ENCODE assay signal across 19 cellular contexts in the genomic region with DNA sequence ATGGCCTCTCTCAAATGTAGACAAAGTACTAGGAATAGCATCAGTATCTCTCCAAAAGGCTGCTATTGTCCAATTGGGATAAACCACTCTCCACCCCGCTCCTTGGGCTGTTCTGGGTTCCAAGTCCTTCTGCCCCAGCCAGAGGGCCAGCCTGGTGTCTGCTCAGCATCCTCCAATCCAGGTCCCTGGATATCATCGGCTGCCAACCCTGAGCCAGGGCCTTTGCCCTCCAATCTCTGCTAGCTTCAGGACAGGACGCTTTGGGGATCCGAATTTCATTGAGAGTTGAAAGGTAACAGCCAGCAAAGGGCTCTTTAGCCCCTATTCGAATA.
"Had no signal": no experiment of that assay in that cellular context is flagged by ENCODE, and none has a peak within 500 bp of the region (broad histone marks: within the 10 kb centered on the region; RNA-seq: fewer than 3 reads in every experiment).

No MANE protein-coding gene starts in this region.

- H3K9me3 ChIP-seq: adrenal gland, body of pancreas, ovary, SK-N-SH, transverse colon had no signal

- H3K27ac ChIP-seq: body of pancreas, ovary had no signal

- H3K27ac Mint-ChIP-seq: activated CD4-positive, alpha-beta memory T cell treated with anti-CD3 and anti-CD28 coated beads for 36 hours; activated CD8-positive, alpha-beta memory T cell treated with anti-CD3 and anti-CD28 coated beads, Interleukin-2, amount 10 ng/mL, durations not matched to agents 7 days and 5 days; dendritic cell treated with granulocyte-macrophage colony-stimulating factor and Interleukin-4, amounts not matched to agents 40 ng/mL and 50 ng/mL, for 4 days; effector memory CD8-positive, alpha-beta T cell; stimulated activated naive B cell treated with anti-CD40 and anti-IgM and Interleukin-4, amounts not matched to agents 10 μg/mL and 1 μg/mL and 100 μg/mL, for 72 hours; T-cell had no signal

- H3K36me3 Mint-ChIP-seq: activated CD4-positive, alpha-beta memory T cell treated with anti-CD3 and anti-CD28 coated beads for 36 hours; activated CD8-positive, alpha-beta memory T cell treated with anti-CD3 and anti-CD28 coated beads, Interleukin-2, amount 10 ng/mL, durations not matched to agents 7 days and 5 days; stimulated activated naive B cell treated with anti-CD40 and anti-IgM and Interleukin-4, amounts not matched to agents 10 μg/mL and 1 μg/mL and 100 μg/mL, for 72 hours; T-cell had no signal

- H3K4me1 ChIP-seq: adrenal gland had no signal

- H3K36me3 ChIP-seq: adrenal gland, ovary, transverse colon had no signal

- H3K4me1 Mint-ChIP-seq: activated CD8-positive, alpha-beta memory T cell treated with anti-CD3 and anti-CD28 coated beads, Interleukin-2, amount 10 ng/mL, durations not matched to agents 7 days and 5 days; T-cell had no signal

- ATAC-seq: activated CD8-positive, alpha-beta memory T cell treated with anti-CD3 and anti-CD28 coated beads, Interleukin-2, amount 10 ng/mL, durations not matched to agents 7 days and 5 days; activated T-cell treated with anti-CD3 and anti-CD28 coated beads, Interleukin-2, amount 50 U/mL, for 4 hours; effector memory CD8-positive, alpha-beta T cell; stimulated activated naive B cell treated with anti-CD40 and anti-IgM and Interleukin-4, amounts not matched to agents 10 μg/mL and 1 μg/mL and 100 μg/mL, for 72 hours; T-cell had no signal

- H3K4me3 ChIP-seq: adrenal gland, body of pancreas, ovary, transverse colon had no signal

- H3K9me3 Mint-ChIP-seq: activated CD4-positive, alpha-beta memory T cell treated with anti-CD3 and anti-CD28 coated beads for 36 hours; activated T-cell treated with anti-CD3 and anti-CD28 coated beads, Interleukin-2, amount 50 U/mL, for 4 hours; dendritic cell treated with granulocyte-macrophage colony-stimulating factor and Interleukin-4, amounts not matched to agents 40 ng/mL and 50 ng/mL, for 4 days; effector memory CD8-positive, alpha-beta T cell; T-cell had no signal

- H3K9ac ChIP-seq: SK-N-SH had no signal

- DNase-seq: activated CD4-positive, alpha-beta memory T cell treated with anti-CD3 and anti-CD28 coated beads for 36 hours; activated CD8-positive, alpha-beta memory T cell treated with anti-CD3 and anti-CD28 coated beads, Interleukin-2, amount 10 ng/mL, durations not matched to agents 7 days and 5 days; activated effector memory CD4-positive, alpha-beta T cell treated with Interleukin-2 at 50 U/mL for 16 hours; activated naive CD4-positive, alpha-beta T cell treated with anti-CD3 and anti-CD28 coated beads, Interleukin-2, amount 50 U/mL, for 16 hours; activated T-cell treated with anti-CD3 and anti-CD28 coated beads, Interleukin-2, amount 50 U/mL, for 4 hours; cerebellar nuclear complex; effector memory CD8-positive, alpha-beta T cell; islet precursor cell; SK-N-SH; stimulated activated CD4-positive, alpha-beta T cell treated with anti-CD3 and anti-CD28 coated beads, Interleukin-15, amount 100 ng/mL, for 24 hours; stimulated activated CD4-positive, alpha-beta T cell treated with anti-CD3 and anti-CD28 coated beads, Interleukin-4, amount 100 ng/mL, for 1 hour; stimulated activated naive B cell treated with anti-CD40 and anti-IgM and Interleukin-4, amounts not matched to agents 10 μg/mL and 1 μg/mL and 100 μg/mL, for 72 hours; T-cell; T-helper 9 cell had no signal

- H3K4me3 Mint-ChIP-seq: activated CD4-positive, alpha-beta memory T cell treated with anti-CD3 and anti-CD28 coated beads for 36 hours; activated CD8-positive, alpha-beta memory T cell treated with anti-CD3 and anti-CD28 coated beads, Interleukin-2, amount 10 ng/mL, durations not matched to agents 7 days and 5 days; activated T-cell treated with anti-CD3 and anti-CD28 coated beads, Interleukin-2, amount 50 U/mL, for 4 hours; dendritic cell treated with granulocyte-macrophage colony-stimulating factor and Interleukin-4, amounts not matched to agents 40 ng/mL and 50 ng/mL, for 4 days; effector memory CD8-positive, alpha-beta T cell; stimulated activated naive B cell treated with anti-CD40 and anti-IgM and Interleukin-4, amounts not matched to agents 10 μg/mL and 1 μg/mL and 100 μg/mL, for 72 hours; T-cell had no signal

- H3K27me3 ChIP-seq: adrenal gland, body of pancreas, ovary, transverse colon had no signal

- H3K4me2 ChIP-seq: SK-N-SH had no signal
